Comparison of ENCODE assay signal across 18 cellular contexts in the genomic region with DNA sequence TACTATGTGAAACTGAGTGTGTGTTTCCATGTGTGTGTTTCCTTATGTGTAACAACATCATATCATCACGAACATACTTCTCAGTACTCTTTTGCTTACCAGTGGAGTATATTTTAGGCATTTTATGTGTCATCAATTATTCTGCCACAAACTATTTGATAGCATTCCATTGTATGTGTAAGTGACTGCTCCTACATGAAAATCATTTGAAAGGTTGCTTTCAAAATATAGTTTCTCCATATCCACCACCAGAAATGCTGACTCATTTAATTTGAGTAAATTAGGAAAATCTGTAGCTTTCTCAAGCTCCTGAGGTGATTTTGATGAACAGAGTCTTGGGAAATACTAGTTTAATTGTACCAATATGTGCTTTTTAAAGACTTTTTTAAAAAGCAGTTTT.
DNase-seq lines count a peak whose midpoint lies in the region; ATAC-seq, FAIRE-seq and TF ChIP-seq lines count a peak whose summit lies in the region.
"Had no signal": no experiment of that assay in that cellular context is flagged by ENCODE, and none has a peak within 500 bp of the region (broad histone marks: within the 10 kb centered on the region; RNA-seq: fewer than 3 reads in every experiment).

No MANE protein-coding gene starts in this region.

- H3K4me3 Mint-ChIP-seq in activated naive CD4-positive, alpha-beta T cell treated with anti-CD3 and anti-CD28 coated beads, Interleukin-2, amount 10 ng/mL, durations not matched to agents 7 days and 5 days = no peak overlapping the region
- H3K4me3 Mint-ChIP-seq: memory B cell had no signal

- H3K27me3 Mint-ChIP-seq in activated naive CD4-positive, alpha-beta T cell treated with anti-CD3 and anti-CD28 coated beads, Interleukin-2, amount 10 ng/mL, durations not matched to agents 7 days and 5 days = no peaks in the 10 kb centered on the region
- H3K27me3 Mint-ChIP-seq: memory B cell had no signal

- H3K27me3 ChIP-seq in brain microvascular endothelial cell (replicated peaks) (no peaks in the 10 kb centered on the region), tibial artery (no peaks in the 10 kb centered on the region)
- H3K27me3 ChIP-seq: BLaER1 had no signal

- CTCF ChIA-PET in activated naive CD4-positive, alpha-beta T cell treated with anti-CD3 and anti-CD28 coated beads, Interleukin-2, amount 10 ng/mL, durations not matched to agents 7 days and 5 days (lab: Charles Lee) = no interaction called here

- DNase-seq in AG08396 (ENCODE audit: low spot score) = peak; percentile 41
- DNase-seq in HT1080 (ENCODE audit: low read depth) = peak; percentile 32
- peak; percentile 3 for DNase-seq in brain microvascular endothelial cell
- DNase-seq in hepatic stellate cell (ENCODE audit: low spot score) = peak; percentile 13
- DNase-seq in GM12892 (ENCODE audit: insufficient read length) = no peak
- no peak for DNase-seq in tibial artery
- no peak for DNase-seq in activated naive CD4-positive, alpha-beta T cell treated with anti-CD3 and anti-CD28 coated beads, Interleukin-2, amount 10 ng/mL, durations not matched to agents 7 days and 5 days
- DNase-seq: activated CD4-positive, alpha-beta T cell treated with anti-CD3 and anti-CD28 coated beads for 1 hour; activated CD8-positive, alpha-beta memory T cell treated with anti-CD3 and anti-CD28 coated beads, Interleukin-2, amount 50 U/mL, for 4 hours; NCI-H82; small intestine; stimulated activated naive CD4-positive, alpha-beta T cell treated with Interleukin-2 at 50 U/mL for 16 hours; T-helper 2 cell had no signal

- no peak for TF ChIP-seq POLR2A in GM12892 (IDR thresholded peaks at IDR 0.05; ENCODE audit: low read depth, low read length)

- H3K36me3 ChIP-seq in brain microvascular endothelial cell (replicated peaks) (no peaks in the 10 kb centered on the region), tibial artery (no peaks in the 10 kb centered on the region)
- H3K36me3 ChIP-seq: BLaER1 had no signal

- no peaks in the 10 kb centered on the region for H3K36me3 Mint-ChIP-seq in activated naive CD4-positive, alpha-beta T cell treated with anti-CD3 and anti-CD28 coated beads, Interleukin-2, amount 10 ng/mL, durations not matched to agents 7 days and 5 days
- H3K36me3 Mint-ChIP-seq: activated naive CD4-positive, alpha-beta T cell treated with anti-CD3 and anti-CD28 coated beads, Interleukin-2, amount 50 U/mL, for 72 hours; memory B cell had no signal

- H3K4me3 ChIP-seq in brain microvascular endothelial cell (ENCODE audit: low read depth, low read length) (no peak overlapping the region), tibial artery (no peak overlapping the region)
- H3K4me3 ChIP-seq: BLaER1 had no signal

- no peaks in the 10 kb centered on the region for H3K9me3 ChIP-seq in tibial artery
- H3K9me3 ChIP-seq: BLaER1 had no signal

- H3K9me3 Mint-ChIP-seq in activated naive CD4-positive, alpha-beta T cell treated with anti-CD3 and anti-CD28 coated beads, Interleukin-2, amount 10 ng/mL, durations not matched to agents 7 days and 5 days = no peaks in the 10 kb centered on the region
- H3K9me3 Mint-ChIP-seq: memory B cell had no signal

- H3K27ac Mint-ChIP-seq in activated naive CD4-positive, alpha-beta T cell treated with anti-CD3 and anti-CD28 coated beads, Interleukin-2, amount 10 ng/mL, durations not matched to agents 7 days and 5 days = no peak overlapping the region
- H3K27ac Mint-ChIP-seq: activated naive CD4-positive, alpha-beta T cell treated with anti-CD3 and anti-CD28 coated beads, Interleukin-2, amount 50 U/mL, for 72 hours; memory B cell had no signal

- intact Hi-C loops in tibial artery (cut with DNase I; ENCODE audit: low total_unique reads) = no loop called here

- H3K27ac ChIP-seq in brain microvascular endothelial cell = peak overlapping the region; percentile 17
- H3K27ac ChIP-seq in tibial artery = no peak overlapping the region
- H3K27ac ChIP-seq: BLaER1 had no signal

- FAIRE-seq in GM12892 (lab: Jason Lieb, UNC) = no peak
- FAIRE-seq: colon, small intestine had no signal

- in situ Hi-C loops in brain microvascular endothelial cell (cut with HindIII; ENCODE audit: low pct_ligation_motif_present, low sequenced_read_pairs) = no loop called here

- no peak for ATAC-seq in HG03571 (IDR thresholded peaks at IDR 0.05; ENCODE audit: unreplicated experiment)
- ATAC-seq: activated naive CD4-positive, alpha-beta T cell treated with anti-CD3 and anti-CD28 coated beads, Interleukin-2, amount 50 U/mL, for 72 hours had no signal

- no peak for TF ChIP-seq CTCF in brain microvascular endothelial cell (IDR thresholded peaks at IDR 0.05; ENCODE audit: low read depth, low read length, missing control alignments)
- no peak for TF ChIP-seq CTCF in tibial artery (IDR thresholded peaks at IDR 0.05)

- no peaks in the 10 kb centered on the region for H3K4me1 Mint-ChIP-seq in activated naive CD4-positive, alpha-beta T cell treated with anti-CD3 and anti-CD28 coated beads, Interleukin-2, amount 10 ng/mL, durations not matched to agents 7 days and 5 days
- H3K4me1 Mint-ChIP-seq: memory B cell had no signal

- no peaks in the 10 kb centered on the region for H3K4me1 ChIP-seq in tibial artery
- H3K4me1 ChIP-seq: BLaER1 had no signal

Comparison
In these comparisons a context has a peak if more than half of its experiments do, and no peak if none do; other contexts are left out.
1. DNase-seq: peak in AG08396 (single experiment), HT1080 (single experiment), brain microvascular endothelial cell (single experiment) and hepatic stellate cell (single experiment); none in GM12892 (single experiment), tibial artery (0 of 2) and activated naive CD4-positive, alpha-beta T cell treated with anti-CD3 and anti-CD28 coated beads, Interleukin-2, amount 10 ng/mL, durations not matched to agents 7 days and 5 days (single experiment).